In the genomic region with DNA sequence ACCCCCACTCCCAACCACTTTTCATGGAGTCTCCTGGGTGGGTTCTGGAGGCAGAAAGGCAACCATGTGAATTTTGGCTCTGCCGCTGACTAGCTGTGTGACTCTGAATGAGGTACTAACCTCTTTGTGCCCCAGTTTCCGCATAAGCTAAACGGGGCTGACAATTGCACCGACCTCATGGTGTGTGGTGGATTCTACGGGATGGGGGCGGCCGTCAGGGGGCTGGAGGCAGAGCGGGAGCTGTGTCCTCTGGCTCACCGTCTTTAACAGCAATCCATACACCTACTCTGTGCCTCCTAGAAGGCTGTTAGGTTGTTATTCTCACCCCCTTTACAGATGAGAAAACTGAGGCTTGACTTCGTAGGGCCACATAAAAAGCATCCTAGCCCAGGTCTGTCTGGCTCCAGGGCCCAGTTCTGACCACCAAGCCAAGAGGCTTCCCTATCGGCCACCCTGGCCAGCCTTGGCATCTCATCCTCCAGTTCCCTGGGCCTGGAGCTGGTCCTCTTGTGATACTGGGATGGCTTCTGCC, we compare ENCODE assay signal across 12 cellular contexts. TPM values are rescaled to one million over a fixed set of nuclear protein-coding genes. Genes with fewer than 3 reads are reported as not detected.
A peak's percentile ranks its signal among the peaks of the same experiment; 100 is the strongest.
DNase-seq lines count a peak whose midpoint lies in the region; ATAC-seq and TF ChIP-seq lines count a peak whose summit lies in the region.
"Had no signal": no experiment of that assay in that cellular context is flagged by ENCODE, and none has a peak within 500 bp of the region (broad histone marks: within the 10 kb centered on the region; RNA-seq: fewer than 3 reads in every experiment).

No MANE protein-coding gene starts in this region.

- H3K9me3 ChIP-seq in HUES48 (ENCODE audit: control insufficient read depth, insufficient read depth, low read length) (no peaks in the 10 kb centered on the region), iPS-18c (ENCODE audit: control insufficient read depth, insufficient read depth, low read length) (no peaks in the 10 kb centered on the region), skeletal muscle satellite cell (replicated peaks; ENCODE audit: low read length) (no peaks in the 10 kb centered on the region), aorta (ENCODE audit: control insufficient read depth, low read length) (no peaks in the 10 kb centered on the region)
- H3K9me3 ChIP-seq: breast epithelium had no signal

- DNase-seq in aorta = no peak
- no peak for DNase-seq in NCI-H82 treated with DMSO at 0.1 percent for 48 hours (lab: John Stamatoyannopoulos, UW; ENCODE audit: unreplicated experiment)
- DNase-seq: NCI-H2029, NCI-H526 treated with DMSO at 0.1 percent for 48 hours had no signal

- H3K27me3 ChIP-seq in HUES48 (ENCODE audit: control insufficient read depth, insufficient read depth, low read length) = peaks cover 5% of the 10 kb centered on the region; the same call in 1 of the 2 replicates
- peaks cover 37% of the 10 kb centered on the region for H3K27me3 ChIP-seq in skeletal muscle satellite cell (ENCODE audit: control insufficient read depth, insufficient read depth, low read length)
- H3K27me3 ChIP-seq in aorta (ENCODE audit: control insufficient read depth in 1 of 2, insufficient read depth in 2 of 2, low read length in 1 of 2) = no peaks in the 10 kb centered on the region
- H3K27me3 ChIP-seq: breast epithelium had no signal

- H3K36me3 ChIP-seq in HUES48 (ENCODE audit: control insufficient read depth, insufficient read depth, low read length) (no peaks in the 10 kb centered on the region), skeletal muscle satellite cell (ENCODE audit: insufficient read depth, low read length) (no peaks in the 10 kb centered on the region), aorta (ENCODE audit: control insufficient read depth in 1 of 2, insufficient read depth in 2 of 2, low read length in 1 of 2) (no peaks in the 10 kb centered on the region)
- H3K36me3 ChIP-seq: breast epithelium had no signal

- peak overlapping the region; percentile 40 for H3K4me2 ChIP-seq in skeletal muscle satellite cell (ENCODE audit: low read length)

- 48 to 55% methylated on average over 11 of the region's 11 CpGs for WGBS in aorta, 2 donors

- intact Hi-C loops in aorta (cut with DNase I) = loop anchor here (2.0 to 10.0 kb wide), 8 partner anchors 60 to 1020 kb away; no protein-coding TSS in a partner anchor

- H3K9ac ChIP-seq in HUES48 (ENCODE audit: low read depth, low read length) (peak overlapping the region; percentile 46; the same call in 1 of the 2 replicates), skeletal muscle satellite cell (ENCODE audit: low read depth, low read length) (no peak overlapping the region)

- H3K4me1 ChIP-seq in HUES48 (ENCODE audit: control insufficient read depth, insufficient read depth, low read length) (peaks cover 2% of the 10 kb centered on the region; the same call in 1 of the 2 replicates), skeletal muscle satellite cell (ENCODE audit: control insufficient read depth, insufficient read depth, low read length) (peaks cover 10% of the 10 kb centered on the region), aorta (ENCODE audit: control insufficient read depth in 1 of 2, insufficient read depth in 2 of 2, low read length in 2 of 2) (peaks cover 0 to 1% of the 10 kb centered on the region in 2 donors)

- H3K27ac ChIP-seq in HUES48 (ENCODE audit: low read depth, low read length) (no peak overlapping the region), VCaP (no peak overlapping the region; the same call in 1 of the 2 replicates), aorta (ENCODE audit: low read depth in 1 of 2, low read length in 2 of 2) (no peak overlapping the region)
- H3K27ac ChIP-seq: RWPE1 had no signal

- H3K4me3 ChIP-seq in HUES48 (ENCODE audit: low read depth, low read length) (peak overlapping the region; percentile 47), iPS-18c (ENCODE audit: insufficient read depth, low read depth, low read length) (peak overlapping the region; percentile 38; the same call in 1 of the 2 replicates), skeletal muscle satellite cell (ENCODE audit: low read length) (no peak overlapping the region), aorta (ENCODE audit: low read length in 2 of 2) (no peak overlapping the region)
- H3K4me3 ChIP-seq: GM12878 had no signal

- ATAC-seq in aorta (ENCODE audit: low FRiP score) = no peak
- ATAC-seq in GM18498 (IDR thresholded peaks at IDR 0.05; ENCODE audit: unreplicated experiment) = no peak

- TF ChIP-seq CTCF in VCaP (conservative IDR thresholded peaks at IDR 0.05) = peak; percentile 38; the same call in 1 of the 2 replicates

RNA-seq across cellular contexts. Expression of gene SLC29A3, which starts 4.3 kb away (rescaled TPM):
- 1.3 and 1.7 TPM in 2 replicates for total RNA-seq in skeletal muscle satellite cell (2012; rRNA removed)
- 1 to 10 TPM; 5.3 to 8.8 TPM for total RNA-seq in aorta
- 1 to 10 TPM; 2.4 to 3.6 TPM for polyA plus RNA-seq in aorta

Comparison
In these comparisons a context has a peak if more than half of its experiments do, and no peak if none do; other contexts are left out.
1. H3K4me3 ChIP-seq: peak in HUES48 (single experiment) and iPS-18c (single experiment); none in skeletal muscle satellite cell (single experiment) and aorta (0 of 2).